14 cellular contexts compared by ENCODE assay signal in genomic region chr1:169119405-169119804, GRCh38. TPM values are rescaled to one million over a fixed set of nuclear protein-coding genes. Genes with fewer than 3 reads are reported as not detected.
DNase-seq lines count a peak whose midpoint lies in the region; ATAC-seq, FAIRE-seq and TF ChIP-seq lines count a peak whose summit lies in the region.
"Had no signal": no experiment of that assay in that cellular context is flagged by ENCODE, and none has a peak within 500 bp of the region (broad histone marks: within the 10 kb centered on the region; RNA-seq: fewer than 3 reads in every experiment).

No MANE protein-coding gene starts in this region.

- FAIRE-seq in astrocyte (lab: Jason Lieb, UNC), result no peak
- FAIRE-seq: D721Med had no signal

- H3K27me3 ChIP-seq in astrocyte (ENCODE audit: insufficient read depth, low read length) (no peaks in the 10 kb centered on the region), stomach (no peaks in the 10 kb centered on the region)
- H3K27me3 ChIP-seq: suprapubic skin had no signal

- H4K20me1 ChIP-seq in astrocyte (ENCODE audit: insufficient read depth, low read length), result no peaks in the 10 kb centered on the region

- no peaks in the 10 kb centered on the region for H3K9me3 Mint-ChIP-seq in HFFc6
- peaks cover 4% of the 10 kb centered on the region for H3K9me3 Mint-ChIP-seq in astrocyte (ENCODE audit: unreplicated experiment)
- H3K9me3 Mint-ChIP-seq in activated T-cell treated with anti-CD3 and anti-CD28 coated beads, Interleukin-2, amount 50 U/mL, for 4 hours, result no peaks in the 10 kb centered on the region
- H3K9me3 Mint-ChIP-seq: effector memory CD8-positive, alpha-beta T cell had no signal

- H3K27ac Mint-ChIP-seq in HFFc6, result peak overlapping the region; percentile 90
- H3K27ac Mint-ChIP-seq in astrocyte (ENCODE audit: unreplicated experiment), result peak overlapping the region; percentile 84
- H3K27ac Mint-ChIP-seq: effector memory CD8-positive, alpha-beta T cell had no signal

- H3K4me2 ChIP-seq in astrocyte (ENCODE audit: low read length), result peak overlapping the region; percentile 43

- peak overlapping the region; percentile 45 for H3K4me3 Mint-ChIP-seq in HFFc6
- H3K4me3 Mint-ChIP-seq in astrocyte (ENCODE audit: unreplicated experiment), result no peak overlapping the region
- no peak overlapping the region for H3K4me3 Mint-ChIP-seq in activated T-cell treated with anti-CD3 and anti-CD28 coated beads, Interleukin-2, amount 50 U/mL, for 4 hours
- H3K4me3 Mint-ChIP-seq: effector memory CD8-positive, alpha-beta T cell had no signal

- intact Hi-C loops in stomach (cut with DNase I; ENCODE audit: low total_unique reads), result no loop called here

- H3K36me3 Mint-ChIP-seq in HFFc6 (ENCODE audit: low read depth) (peaks cover 30% of the 10 kb centered on the region), astrocyte (ENCODE audit: low read depth, unreplicated experiment) (peaks cover 23% of the 10 kb centered on the region)
- no peaks in the 10 kb centered on the region for H3K36me3 Mint-ChIP-seq in activated T-cell treated with anti-CD3 and anti-CD28 coated beads, Interleukin-2, amount 50 U/mL, for 4 hours (ENCODE audit: insufficient read depth)

- H3K9ac ChIP-seq in astrocyte (ENCODE audit: low read length), result peak overlapping the region; percentile 33

- TF ChIP-seq EP300 in stomach (IDR thresholded peaks at IDR 0.05), result no peak

- no peak for ATAC-seq in activated T-cell treated with anti-CD3 and anti-CD28 coated beads, Interleukin-2, amount 50 U/mL, for 4 hours
- ATAC-seq: effector memory CD8-positive, alpha-beta T cell had no signal

- H3K4me1 ChIP-seq in astrocyte (ENCODE audit: insufficient read depth, low read length) (peaks cover 31% of the 10 kb centered on the region), stomach (peaks cover 46 to 99% (median 74%) of the 10 kb centered on the region in 4 donors)

- H3K79me2 ChIP-seq in astrocyte (ENCODE audit: insufficient read depth, low read length), result peaks cover 58% of the 10 kb centered on the region

- peaks cover 73% of the 10 kb centered on the region for H3K4me1 Mint-ChIP-seq in HFFc6 (ENCODE audit: low read depth)
- H3K4me1 Mint-ChIP-seq in astrocyte (ENCODE audit: low read depth, unreplicated experiment), result peaks cover 46% of the 10 kb centered on the region
- H3K4me1 Mint-ChIP-seq in activated T-cell treated with anti-CD3 and anti-CD28 coated beads, Interleukin-2, amount 50 U/mL, for 4 hours (ENCODE audit: low read depth), result peaks cover 8% of the 10 kb centered on the region

- H3K36me3 ChIP-seq in astrocyte (ENCODE audit: insufficient read depth, low read length) (peaks cover 7% of the 10 kb centered on the region), stomach (peaks cover 21 to 78% (median 37%) of the 10 kb centered on the region in 4 donors)
- H3K36me3 ChIP-seq: prostate gland, suprapubic skin had no signal

- no peak for TF ChIP-seq POLR2A in stomach (IDR thresholded peaks at IDR 0.05)

- 36 to 63% (median 45%) methylated on average over 5 of the region's 5 CpGs for WGBS in stomach, 5 donors

- H3K27ac ChIP-seq in astrocyte (ENCODE audit: low read depth, low read length) (peak overlapping the region; percentile 67), stomach (peak overlapping the region; percentile 32 to 98 (median 94))
- H3K27ac ChIP-seq: prostate gland, suprapubic skin had no signal

- peak; percentile 67 for DNase-seq in HFFc6
- peak; percentile 79 for DNase-seq in astrocyte (ENCODE audit: low read depth)
- peak; percentile 74 for DNase-seq in iris pigment epithelial cell (ENCODE audit: low read depth)
- DNase-seq in stomach, result no peak
- no peak for DNase-seq in activated T-cell treated with anti-CD3 and anti-CD28 coated beads, Interleukin-2, amount 50 U/mL, for 4 hours
- no peak for DNase-seq in activated CD4-positive, alpha-beta T cell treated with anti-CD3 and anti-CD28 coated beads, Interleukin-2, amount 50 U/mL, for 4 hours
- no peak for DNase-seq in stimulated activated CD4-positive, alpha-beta T cell treated with anti-CD3 and anti-CD28 coated beads, Interleukin-4, amount 100 ng/mL, for 24 hours
- DNase-seq: effector memory CD8-positive, alpha-beta T cell; hippocampal formation; mesendoderm; NCI-H1694 had no signal

- TF ChIP-seq CTCF in HFFc6 (IDR thresholded peaks at IDR 0.05) (no peak), astrocyte (IDR thresholded peaks at IDR 0.05; ENCODE audit: insufficient read depth, low read depth, low read length) (no peak), stomach (IDR thresholded peaks at IDR 0.05) (no peak)

- no peak overlapping the region for H2AFZ ChIP-seq in astrocyte (ENCODE audit: low read depth, low read length)

- H3K4me3 ChIP-seq in astrocyte (ENCODE audit: insufficient read depth, low read depth, low read length), result no peak overlapping the region
- H3K4me3 ChIP-seq in stomach, result no peak overlapping the region
- H3K4me3 ChIP-seq: prostate gland, suprapubic skin had no signal

- peaks cover 3% of the 10 kb centered on the region; the same call in 1 of the 2 replicates for H3K27me3 Mint-ChIP-seq in HFFc6 (ENCODE audit: insufficient read depth)
- no peaks in the 10 kb centered on the region for H3K27me3 Mint-ChIP-seq in astrocyte (ENCODE audit: low read depth, unreplicated experiment)
- H3K27me3 Mint-ChIP-seq in activated T-cell treated with anti-CD3 and anti-CD28 coated beads, Interleukin-2, amount 50 U/mL, for 4 hours (ENCODE audit: low read depth), result no peaks in the 10 kb centered on the region
- H3K27me3 Mint-ChIP-seq: effector memory CD8-positive, alpha-beta T cell had no signal

- H3K9me3 ChIP-seq in astrocyte (ENCODE audit: insufficient read depth, low read depth, low read length) (no peaks in the 10 kb centered on the region), stomach (no peaks in the 10 kb centered on the region)
- H3K9me3 ChIP-seq: prostate gland, suprapubic skin had no signal

RNA-seq across cellular contexts. Expression of gene ATP1B1, which starts 12.9 kb away (rescaled TPM):
- total RNA-seq in HFFc6 (2021; fragmentation: NEBNext Ultra II Directional; extraction: Animal tissue kit (Norgen Biotek cat#: 25700)), result 10 to 100 TPM; 30.6 to 48.5 (median 42.9) TPM
- total RNA-seq in astrocyte (56.5 and 58.3 TPM in 2 replicates), stomach (100 to 1,000 TPM; 106 to 507 (median 272) TPM)
- 100 to 1,000 TPM in 2 of 3 donors, 10 to 100 TPM in 1; 59.9 to 176 (median 109) TPM for polyA plus RNA-seq in stomach
- 10 to 100 TPM in 1 of 3 donors, 1 to 10 TPM in 2; 5.8 to 10.8 (median 6.2) TPM for total RNA-seq in activated T-cell treated with anti-CD3 and anti-CD28 coated beads, Interleukin-2, amount 50 U/mL, for 4 hours

Comparison
In these comparisons a context has a peak if more than half of its experiments do, and no peak if none do; other contexts are left out.
1. DNase-seq: peak in HFFc6 (single experiment), astrocyte (single experiment) and iris pigment epithelial cell (single experiment); none in stomach (single experiment), activated T-cell treated with anti-CD3 and anti-CD28 coated beads, Interleukin-2, amount 50 U/mL, for 4 hours (single experiment), activated CD4-positive, alpha-beta T cell treated with anti-CD3 and anti-CD28 coated beads, Interleukin-2, amount 50 U/mL, for 4 hours (0 of 2) and stimulated activated CD4-positive, alpha-beta T cell treated with anti-CD3 and anti-CD28 coated beads, Interleukin-4, amount 100 ng/mL, for 24 hours (single experiment).